9 cellular contexts compared by ENCODE assay signal in genomic region chr3:160210799-160211221, GRCh38. TPM values are rescaled to one million over a fixed set of nuclear protein-coding genes. Genes with fewer than 3 reads are reported as not detected.
DNase-seq lines count a peak whose midpoint lies in the region; ATAC-seq and TF ChIP-seq lines count a peak whose summit lies in the region.
"Had no signal": no experiment of that assay in that cellular context is flagged by ENCODE, and none has a peak within 500 bp of the region (broad histone marks: within the 10 kb centered on the region; RNA-seq: fewer than 3 reads in every experiment).

No MANE protein-coding gene starts in this region.

- in situ Hi-C loops in SK-MEL-5 (cut with HindIII; ENCODE audit: low pct_unique_long_range_greater_than_20kb, low sequenced_read_pairs): no loop called here

- no peaks in the 10 kb centered on the region for H3K4me1 Mint-ChIP-seq in Calu3 (ENCODE audit: low read depth, unreplicated experiment)
- no peaks in the 10 kb centered on the region for H3K4me1 Mint-ChIP-seq in activated CD4-positive, alpha-beta T cell treated with anti-CD3 and anti-CD28 coated beads, Interleukin-2, amount 10 ng/mL, durations not matched to agents 24 days and 14 days
- no peaks in the 10 kb centered on the region for H3K4me1 Mint-ChIP-seq in immature natural killer cell

- BruUV-seq in Calu3 (replicated peaks; lab: Mats Ljungman, UMichigan): no TSS peak

- peak; percentile 34 for DNase-seq in Calu3
- DNase-seq in SK-MEL-5 (ENCODE audit: low read depth, low spot score): peak; percentile 69
- no peak for DNase-seq in left colon
- DNase-seq in activated CD4-positive, alpha-beta T cell treated with anti-CD3 and anti-CD28 coated beads, Interleukin-2, amount 10 ng/mL, durations not matched to agents 24 days and 14 days: no peak
- DNase-seq in immature natural killer cell: no peak

- CTCF ChIA-PET in Calu3 (lab: Charles Lee): interaction anchor here (0.6 to 2.2 kb wide), 5 partner anchors 12 to 398 kb away, joined by 3 to 17 read pairs (median 3); no protein-coding TSS in a partner anchor

- H3K4me3 Mint-ChIP-seq in Calu3 (ENCODE audit: low read depth, unreplicated experiment) (no peak overlapping the region), immature natural killer cell (no peak overlapping the region)
- H3K4me3 Mint-ChIP-seq in activated CD4-positive, alpha-beta T cell treated with anti-CD3 and anti-CD28 coated beads, Interleukin-2, amount 10 ng/mL, durations not matched to agents 24 days and 14 days: no peak overlapping the region
- H3K4me3 Mint-ChIP-seq: T-helper 1 cell treated with Interleukin-12 subunit alpha and Interleukin-12 subunit beta and Interleukin-4 antibody, amounts not matched to agents 30 μg/mL and 1 μg/mL, for 36 hours had no signal

- TF ChIP-seq CTCF in Calu3 (IDR thresholded peaks at IDR 0.05; ENCODE audit: unreplicated experiment): peak; percentile 45

- H3K27ac Mint-ChIP-seq in Calu3 (ENCODE audit: unreplicated experiment) (peak overlapping the region; percentile 31), immature natural killer cell (no peak overlapping the region)
- H3K27ac Mint-ChIP-seq in activated CD4-positive, alpha-beta T cell treated with anti-CD3 and anti-CD28 coated beads, Interleukin-2, amount 10 ng/mL, durations not matched to agents 24 days and 14 days: no peak overlapping the region
- H3K27ac Mint-ChIP-seq: T-helper 1 cell treated with Interleukin-12 subunit alpha and Interleukin-12 subunit beta and Interleukin-4 antibody, amounts not matched to agents 30 μg/mL and 1 μg/mL, for 36 hours had no signal

- H3K27me3 Mint-ChIP-seq in Calu3 (ENCODE audit: unreplicated experiment) (peaks cover 8% of the 10 kb centered on the region), immature natural killer cell (ENCODE audit: low read depth in 3 of 3) (peaks cover 0 to 11% (median 2%) of the 10 kb centered on the region in 3 donors)
- H3K27me3 Mint-ChIP-seq in activated CD4-positive, alpha-beta T cell treated with anti-CD3 and anti-CD28 coated beads, Interleukin-2, amount 10 ng/mL, durations not matched to agents 24 days and 14 days: peaks cover 40% of the 10 kb centered on the region

- H3K36me3 Mint-ChIP-seq in Calu3 (ENCODE audit: insufficient read depth, unreplicated experiment) (no peaks in the 10 kb centered on the region), immature natural killer cell (no peaks in the 10 kb centered on the region)
- H3K36me3 Mint-ChIP-seq in activated CD4-positive, alpha-beta T cell treated with anti-CD3 and anti-CD28 coated beads, Interleukin-2, amount 10 ng/mL, durations not matched to agents 24 days and 14 days (ENCODE audit: low read depth): no peaks in the 10 kb centered on the region

- peak; percentile 52 for ATAC-seq in HG02759 (IDR thresholded peaks at IDR 0.05; ENCODE audit: unreplicated experiment)
- peak; percentile 52 for ATAC-seq in left colon
- ATAC-seq in HG03457 (IDR thresholded peaks at IDR 0.05; ENCODE audit: unreplicated experiment): no peak
- ATAC-seq in HG03095 (IDR thresholded peaks at IDR 0.05; ENCODE audit: unreplicated experiment): no peak

- H3K9me3 Mint-ChIP-seq in Calu3 (ENCODE audit: low read depth, unreplicated experiment) (no peaks in the 10 kb centered on the region), immature natural killer cell (no peaks in the 10 kb centered on the region)
- H3K9me3 Mint-ChIP-seq in activated CD4-positive, alpha-beta T cell treated with anti-CD3 and anti-CD28 coated beads, Interleukin-2, amount 10 ng/mL, durations not matched to agents 24 days and 14 days: peaks cover 5% of the 10 kb centered on the region
- H3K9me3 Mint-ChIP-seq: T-helper 1 cell treated with Interleukin-12 subunit alpha and Interleukin-12 subunit beta and Interleukin-4 antibody, amounts not matched to agents 30 μg/mL and 1 μg/mL, for 36 hours had no signal

- intact Hi-C loops in Calu3 (cut with micrococcal nuclease; ENCODE audit: unreplicated experiment): loop anchor here (1.0 kb wide), 1 partner anchor 179 kb away; no protein-coding TSS in a partner anchor
- intact Hi-C loops in left colon (cut with DNase I, micrococcal nuclease): no loop called here
- intact Hi-C loops in activated CD4-positive, alpha-beta T cell treated with anti-CD3 and anti-CD28 coated beads, Interleukin-2, amount 10 ng/mL, durations not matched to agents 24 days and 14 days (cut with micrococcal nuclease): no loop called here

RNA-seq across cellular contexts. Expression of gene C3orf80, which starts 14.4 kb away (rescaled TPM):
- total RNA-seq in Calu3 (2022): 2.5 and 3.0 TPM in 2 replicates
- total RNA-seq in SK-MEL-5 (2014; rRNA removed; shearing (Covaris generic)): 0.21 and 0.40 TPM in 2 replicates
- polyA plus RNA-seq in SK-MEL-5 (2015; cell fraction: cytosol; rRNA removed): 1.0 and 2.0 TPM in 2 replicates
- polyA plus RNA-seq in SK-MEL-5 (2015; cell fraction: nucleus; rRNA removed): 0.72 and 1.9 TPM in 2 replicates
- 1 to 10 TPM in 1 of 2 donors, under 1 TPM in 1; 0.31 to 1.9 TPM for total RNA-seq in left colon
- 0.07 TPM in 1 of 2 replicates, not detected in the other for total RNA-seq in activated CD4-positive, alpha-beta T cell treated with anti-CD3 and anti-CD28 coated beads, Interleukin-2, amount 10 ng/mL, durations not matched to agents 24 days and 14 days
- polyA plus RNA-seq in immature natural killer cell: not detected

Comparison
In these comparisons a context has a peak if more than half of its experiments do, and no peak if none do; other contexts are left out.
1. DNase-seq: peak in Calu3 (single experiment) and SK-MEL-5 (single experiment); none in left colon (0 of 2), activated CD4-positive, alpha-beta T cell treated with anti-CD3 and anti-CD28 coated beads, Interleukin-2, amount 10 ng/mL, durations not matched to agents 24 days and 14 days (single experiment) and immature natural killer cell (0 of 3).
2. ATAC-seq: peak in HG02759 (single experiment) and left colon (single experiment); none in HG03457 (single experiment) and HG03095 (single experiment).